In genomic region chr17:28842282-28843012, GRCh38 we compare ENCODE assay signal across 8 cellular contexts. TPM values are rescaled to one million over a fixed set of nuclear protein-coding genes. Genes with fewer than 3 reads are reported as not detected.
DNase-seq lines count a peak whose midpoint lies in the region; ATAC-seq and TF ChIP-seq lines count a peak whose summit lies in the region.

Gene FAM222B (minus strand): TSS chr17:28842790. CDS start chr17:28766667, 76,123 bp downstream.

- no peaks in the 10 kb centered on the region for H3K27me3 Mint-ChIP-seq in chondrocyte (ENCODE audit: low read depth)

- H3K27me3 ChIP-seq in ACC112 (ENCODE audit: insufficient read depth, low read length): no peaks in the 10 kb centered on the region
- no peaks in the 10 kb centered on the region for H3K27me3 ChIP-seq in kidney epithelial cell (ENCODE audit: control insufficient read depth, insufficient read depth, low read length)

- peak within 1 kb of the TSS; percentile 35 for H2AFZ ChIP-seq in ACC112 (ENCODE audit: low read length, unreplicated experiment)

- DNase-seq in NCI-H460 (ENCODE audit: extremely low read depth, low read depth) (peak; percentile 78), chondrocyte (ENCODE audit: low spot score) (peak; percentile 94), kidney epithelial cell (ENCODE audit: low read depth) (no peak)
- peak; percentile 69 to 79 for DNase-seq in activated CD4-positive, alpha-beta T cell treated with anti-CD3 and anti-CD28 coated beads for 24 hours (ENCODE audit: low read depth in 2 of 2)
- peak; percentile 92 for DNase-seq in stimulated activated CD4-positive, alpha-beta T cell treated with anti-CD3 and anti-CD28 coated beads, Interleukin-15, amount 100 ng/mL, for 24 hours

- no peaks in the 10 kb centered on the region for H3K4me1 ChIP-seq in ACC112 (ENCODE audit: control insufficient read depth, insufficient read depth, low read length, unreplicated experiment)

- peak within 1 kb of the TSS; percentile 25; the same call in 1 of the 2 replicates for H3K27ac ChIP-seq in ACC112 (ENCODE audit: low read depth, low read length)

- H3K4me3 ChIP-seq in ACC112 (ENCODE audit: low read depth, low read length) (peak within 1 kb of the TSS; percentile 86), kidney epithelial cell (ENCODE audit: low read depth, low read length) (peak within 1 kb of the TSS; percentile 81)

- H3K79me2 ChIP-seq in ACC112 (ENCODE audit: control insufficient read depth, insufficient read depth, low read length, unreplicated experiment): peaks cover 43% of the 10 kb centered on the region

- no peaks in the 10 kb centered on the region for H3K9me3 Mint-ChIP-seq in chondrocyte (ENCODE audit: low read depth)

- H3K4me3 Mint-ChIP-seq in chondrocyte (ENCODE audit: unreplicated experiment): peak within 1 kb of the TSS; percentile 99

- no peak for TF ChIP-seq CTCF in chondrocyte (IDR thresholded peaks at IDR 0.05)
- no peak for TF ChIP-seq CTCF in kidney epithelial cell (IDR thresholded peaks at IDR 0.05; ENCODE audit: insufficient read depth, low read length, poor library complexity, severe bottlenecking)

- peaks cover 2% of the 10 kb centered on the region for H3K36me3 Mint-ChIP-seq in chondrocyte (ENCODE audit: low read depth)

- H3K36me3 ChIP-seq in ACC112 (ENCODE audit: insufficient read depth, low read length) (no peaks in the 10 kb centered on the region), kidney epithelial cell (ENCODE audit: control insufficient read depth, insufficient read depth, low read length) (no peaks in the 10 kb centered on the region)

- H3K4me1 Mint-ChIP-seq in chondrocyte (ENCODE audit: low read depth): peaks cover 27% of the 10 kb centered on the region

- ATAC-seq in GM18909 (IDR thresholded peaks at IDR 0.05; ENCODE audit: poor library complexity, unreplicated experiment) (peak; percentile 77), HG03175 (IDR thresholded peaks at IDR 0.05; ENCODE audit: unreplicated experiment) (peak; percentile 91)

- peak within 1 kb of the TSS; percentile 94 for H3K27ac Mint-ChIP-seq in chondrocyte (ENCODE audit: unreplicated experiment)

RNA-seq across cellular contexts. Expression of gene FAM222B, which starts in this region (rescaled TPM):
- total RNA-seq in NCI-H460 (2014; rRNA removed; shearing (Covaris generic)): 8.1 and 9.4 TPM in 2 replicates
- polyA plus RNA-seq in NCI-H460 (2014; cell fraction: nucleus; rRNA removed): 2.8 and 3.5 TPM in 2 replicates
- total RNA-seq in chondrocyte (18.5 to 22.7 TPM (median 21.0 TPM) in 3 replicates), kidney epithelial cell (24.3 and 37.7 TPM in 2 replicates)
